Comparison of ENCODE assay signal across 13 cellular contexts in the genomic region with DNA sequence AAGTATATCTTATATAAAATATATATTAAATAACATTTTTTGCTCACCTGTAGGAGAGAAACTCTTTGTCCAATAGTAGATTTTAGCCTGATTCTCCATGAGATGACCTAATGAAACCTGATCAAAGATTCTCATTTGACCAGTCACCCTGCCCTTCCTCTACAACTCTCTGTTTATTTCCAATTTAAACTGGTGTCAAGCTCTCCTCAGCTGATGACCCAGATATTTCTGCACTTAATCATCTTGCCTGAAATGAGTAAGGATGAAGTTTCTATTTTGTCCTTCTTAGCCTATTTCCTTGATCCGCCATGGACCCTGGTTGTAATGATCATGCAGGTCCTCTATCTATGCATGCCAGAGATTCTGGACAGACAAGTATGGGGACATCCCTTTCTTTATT.
A peak's percentile ranks its signal among the peaks of the same experiment; 100 is the strongest.
DNase-seq lines count a peak whose midpoint lies in the region; ATAC-seq and TF ChIP-seq lines count a peak whose summit lies in the region.
"Had no signal": no experiment of that assay in that cellular context is flagged by ENCODE, and none has a peak within 500 bp of the region (broad histone marks: within the 10 kb centered on the region; RNA-seq: fewer than 3 reads in every experiment).

No MANE protein-coding gene starts in this region.

- no peaks in the 10 kb centered on the region for H3K4me1 ChIP-seq in psoas muscle
- H3K4me1 ChIP-seq: BLaER1 treated with 17β-estradiol and CSF1 and Interleukin-3, amounts not matched to agents 10 nM and 100 nM had no signal

- ATAC-seq in psoas muscle, result peak; percentile 46 to 89 (median 82)
- ATAC-seq in GM18870 (IDR thresholded peaks at IDR 0.05; ENCODE audit: unreplicated experiment), result no peak
- no peak for ATAC-seq in SK-N-SH treated with all-trans-retinoic acid at 6 μM for 48 hours
- ATAC-seq: CD8-positive, alpha-beta T cell had no signal

- no peaks in the 10 kb centered on the region for H3K36me3 ChIP-seq in psoas muscle (ENCODE audit: insufficient read depth in 1 of 2, low read depth in 1 of 2)
- H3K36me3 ChIP-seq: BLaER1 treated with 17β-estradiol and CSF1 and Interleukin-3, amounts not matched to agents 10 nM and 100 nM had no signal

- 57 to 91% (median 59%) methylated on average over 1 of the region's 1 CpG for WGBS in psoas muscle, 3 donors

- H3K4me3 ChIP-seq in psoas muscle, result no peak overlapping the region
- H3K4me3 ChIP-seq: BLaER1 treated with 17β-estradiol and CSF1 and Interleukin-3, amounts not matched to agents 10 nM and 100 nM had no signal

- H3K9me3 ChIP-seq in psoas muscle, result peaks cover 2% of the 10 kb centered on the region
- H3K9me3 ChIP-seq: BLaER1 treated with 17β-estradiol and CSF1 and Interleukin-3, amounts not matched to agents 10 nM and 100 nM had no signal

- TF ChIP-seq CTCF in psoas muscle (IDR thresholded peaks at IDR 0.05), result no peak

- peak overlapping the region; percentile 77 for H3K27ac ChIP-seq in psoas muscle
- H3K27ac ChIP-seq: BLaER1 treated with 17β-estradiol and CSF1 and Interleukin-3, amounts not matched to agents 10 nM and 100 nM had no signal

- DNase-seq in HCEC 1CT (peak; percentile 65), amniotic epithelial cell (ENCODE audit: low read depth) (peak; percentile 38), iris pigment epithelial cell (ENCODE audit: low read depth) (peak; percentile 48), psoas muscle (no peak), NCI-H1694 (lab: John Stamatoyannopoulos, UW) (no peak)
- no peak for DNase-seq in stimulated activated CD4-positive, alpha-beta T cell treated with anti-CD3 and anti-CD28 coated beads, Interleukin-15, amount 100 ng/mL, for 24 hours
- DNase-seq: 8988T; CD8-positive, alpha-beta T cell; DMS 273 treated with DMSO at 0.1 percent for 48 hours; H9 had no signal

- H3K27me3 ChIP-seq in psoas muscle (ENCODE audit: insufficient read depth in 3 of 3, low read length in 2 of 3), result no peaks in the 10 kb centered on the region
- H3K27me3 ChIP-seq: BLaER1 treated with 17β-estradiol and CSF1 and Interleukin-3, amounts not matched to agents 10 nM and 100 nM had no signal

- intact Hi-C loops in psoas muscle (cut with DNase I), result no loop called here

TF ChIP-seq in SK-N-SH treated with all-trans-retinoic acid at 6 μM for 48 hours, 23 proteins besides CTCF, POLR2A, EP300 and RAD21:
- no peak for TF ChIP-seq CSDC2 (CRISPR knock-in tag; IDR thresholded peaks at IDR 0.05)
- TF ChIP-seq ZFP3 (CRISPR knock-in tag; IDR thresholded peaks at IDR 0.05), result no peak
- no peak for TF ChIP-seq ZNF8 (CRISPR knock-in tag; IDR thresholded peaks at IDR 0.05)
- no peak for TF ChIP-seq ISL1 (CRISPR knock-in tag; IDR thresholded peaks at IDR 0.05)
- TF ChIP-seq TCF4 (CRISPR knock-in tag; IDR thresholded peaks at IDR 0.05; ENCODE audit: borderline replicate concordance), result no peak
- no peak for TF ChIP-seq ESRRG (CRISPR knock-in tag; IDR thresholded peaks at IDR 0.05)
- TF ChIP-seq PPARA (CRISPR knock-in tag; IDR thresholded peaks at IDR 0.05; ENCODE audit: borderline replicate concordance), result no peak
- TF ChIP-seq, protein P1, sequence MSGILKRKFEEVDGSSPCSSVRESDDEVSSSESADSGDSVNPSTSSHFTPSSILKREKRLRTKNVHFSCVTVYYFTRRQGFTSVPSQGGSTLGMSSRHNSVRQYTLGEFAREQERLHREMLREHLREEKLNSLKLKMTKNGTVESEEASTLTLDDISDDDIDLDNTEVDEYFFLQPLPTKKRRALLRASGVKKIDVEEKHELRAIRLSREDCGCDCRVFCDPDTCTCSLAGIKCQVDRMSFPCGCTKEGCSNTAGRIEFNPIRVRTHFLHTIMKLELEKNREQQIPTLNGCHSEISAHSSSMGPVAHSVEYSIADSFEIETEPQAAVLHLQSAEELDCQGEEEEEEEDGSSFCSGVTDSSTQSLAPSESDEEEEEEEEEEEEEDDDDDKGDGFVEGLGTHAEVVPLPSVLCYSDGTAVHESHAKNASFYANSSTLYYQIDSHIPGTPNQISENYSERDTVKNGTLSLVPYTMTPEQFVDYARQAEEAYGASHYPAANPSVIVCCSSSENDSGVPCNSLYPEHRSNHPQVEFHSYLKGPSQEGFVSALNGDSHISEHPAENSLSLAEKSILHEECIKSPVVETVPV (CRISPR knock-in tag; IDR thresholded peaks at IDR 0.05), result no peak
- TF ChIP-seq ZNF70 (CRISPR knock-in tag; IDR thresholded peaks at IDR 0.05), result no peak
- TF ChIP-seq, protein P2, sequence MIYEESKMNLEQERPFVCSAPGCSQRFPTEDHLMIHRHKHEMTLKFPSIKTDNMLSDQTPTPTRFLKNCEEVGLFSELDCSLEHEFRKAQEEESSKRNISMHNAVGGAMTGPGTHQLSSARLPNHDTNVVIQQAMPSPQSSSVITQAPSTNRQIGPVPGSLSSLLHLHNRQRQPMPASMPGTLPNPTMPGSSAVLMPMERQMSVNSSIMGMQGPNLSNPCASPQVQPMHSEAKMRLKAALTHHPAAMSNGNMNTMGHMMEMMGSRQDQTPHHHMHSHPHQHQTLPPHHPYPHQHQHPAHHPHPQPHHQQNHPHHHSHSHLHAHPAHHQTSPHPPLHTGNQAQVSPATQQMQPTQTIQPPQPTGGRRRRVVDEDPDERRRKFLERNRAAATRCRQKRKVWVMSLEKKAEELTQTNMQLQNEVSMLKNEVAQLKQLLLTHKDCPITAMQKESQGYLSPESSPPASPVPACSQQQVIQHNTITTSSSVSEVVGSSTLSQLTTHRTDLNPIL (CRISPR knock-in tag; IDR thresholded peaks at IDR 0.05; ENCODE audit: low read depth), result no peak
- TF ChIP-seq GLIS3 (CRISPR knock-in tag; IDR thresholded peaks at IDR 0.05), result no peak
- TF ChIP-seq ZNF565 (CRISPR knock-in tag; conservative IDR thresholded peaks at IDR 0.05; ENCODE audit: low read depth), result no peak
- no peak for TF ChIP-seq ZFP30 (CRISPR knock-in tag; IDR thresholded peaks at IDR 0.05)
- TF ChIP-seq RARB (CRISPR knock-in tag; IDR thresholded peaks at IDR 0.05), result no peak
- no peak for TF ChIP-seq BACH2 (CRISPR knock-in tag; IDR thresholded peaks at IDR 0.05; ENCODE audit: borderline replicate concordance)
- TF ChIP-seq TOX (CRISPR knock-in tag; IDR thresholded peaks at IDR 0.05; ENCODE audit: borderline replicate concordance), result no peak
- TF ChIP-seq, protein P3, sequence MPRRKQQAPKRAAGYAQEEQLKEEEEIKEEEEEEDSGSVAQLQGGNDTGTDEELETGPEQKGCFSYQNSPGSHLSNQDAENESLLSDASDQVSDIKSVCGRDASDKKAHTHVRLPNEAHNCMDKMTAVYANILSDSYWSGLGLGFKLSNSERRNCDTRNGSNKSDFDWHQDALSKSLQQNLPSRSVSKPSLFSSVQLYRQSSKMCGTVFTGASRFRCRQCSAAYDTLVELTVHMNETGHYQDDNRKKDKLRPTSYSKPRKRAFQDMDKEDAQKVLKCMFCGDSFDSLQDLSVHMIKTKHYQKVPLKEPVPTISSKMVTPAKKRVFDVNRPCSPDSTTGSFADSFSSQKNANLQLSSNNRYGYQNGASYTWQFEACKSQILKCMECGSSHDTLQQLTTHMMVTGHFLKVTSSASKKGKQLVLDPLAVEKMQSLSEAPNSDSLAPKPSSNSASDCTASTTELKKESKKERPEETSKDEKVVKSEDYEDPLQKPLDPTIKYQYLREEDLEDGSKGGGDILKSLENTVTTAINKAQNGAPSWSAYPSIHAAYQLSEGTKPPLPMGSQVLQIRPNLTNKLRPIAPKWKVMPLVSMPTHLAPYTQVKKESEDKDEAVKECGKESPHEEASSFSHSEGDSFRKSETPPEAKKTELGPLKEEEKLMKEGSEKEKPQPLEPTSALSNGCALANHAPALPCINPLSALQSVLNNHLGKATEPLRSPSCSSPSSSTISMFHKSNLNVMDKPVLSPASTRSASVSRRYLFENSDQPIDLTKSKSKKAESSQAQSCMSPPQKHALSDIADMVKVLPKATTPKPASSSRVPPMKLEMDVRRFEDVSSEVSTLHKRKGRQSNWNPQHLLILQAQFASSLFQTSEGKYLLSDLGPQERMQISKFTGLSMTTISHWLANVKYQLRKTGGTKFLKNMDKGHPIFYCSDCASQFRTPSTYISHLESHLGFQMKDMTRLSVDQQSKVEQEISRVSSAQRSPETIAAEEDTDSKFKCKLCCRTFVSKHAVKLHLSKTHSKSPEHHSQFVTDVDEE (CRISPR knock-in tag; IDR thresholded peaks at IDR 0.05), result no peak
- no peak for TF ChIP-seq OSR1 (CRISPR knock-in tag; IDR thresholded peaks at IDR 0.05)
- no peak for TF ChIP-seq ARNTL (CRISPR knock-in tag; IDR thresholded peaks at IDR 0.05; ENCODE audit: borderline replicate concordance, low read depth)

Comparison
In these comparisons a context has a peak if more than half of its experiments do, and no peak if none do; other contexts are left out.
1. DNase-seq: peak in HCEC 1CT (single experiment), amniotic epithelial cell (single experiment) and iris pigment epithelial cell (single experiment); none in psoas muscle (0 of 2), NCI-H1694 (single experiment) and stimulated activated CD4-positive, alpha-beta T cell treated with anti-CD3 and anti-CD28 coated beads, Interleukin-15, amount 100 ng/mL, for 24 hours (single experiment).
2. ATAC-seq: peak in psoas muscle (4 of 4); none in GM18870 (single experiment) and SK-N-SH treated with all-trans-retinoic acid at 6 μM for 48 hours (single experiment).